10 cellular contexts compared by ENCODE assay signal in genomic region chr7:141663081-141663510, GRCh38. TPM values are rescaled to one million over a fixed set of nuclear protein-coding genes. Genes with fewer than 3 reads are reported as not detected.
A peak's percentile ranks its signal among the peaks of the same experiment; 100 is the strongest.
DNase-seq lines count a peak whose midpoint lies in the region; TF ChIP-seq lines count a peak whose summit lies in the region.
"Had no signal": no experiment of that assay in that cellular context is flagged by ENCODE, and none has a peak within 500 bp of the region (broad histone marks: within the 10 kb centered on the region; RNA-seq: fewer than 3 reads in every experiment).

No MANE protein-coding gene starts in this region.

- in situ Hi-C loops in transverse colon (cut with MboI; ENCODE audit: low pct_ligation_motif_present in 1 of 4, low pct_unique_long_range_greater_than_20kb in 1 of 4, low sequenced_read_pairs in 3 of 4) = loop anchor here in 1 of 4 donors (10.0 kb wide), 1 partner anchor 82 kb away; no protein-coding TSS in a partner anchor

- no peaks in the 10 kb centered on the region for H3K27me3 ChIP-seq in hepatocyte
- H3K27me3 ChIP-seq in transverse colon = no peaks in the 10 kb centered on the region

- no peak overlapping the region for H3K4me3 Mint-ChIP-seq in activated naive CD4-positive, alpha-beta T cell treated with anti-CD3 and anti-CD28 coated beads for 36 hours
- H3K4me3 Mint-ChIP-seq in activated T-helper 1 cell treated with anti-CD3 and anti-CD28 coated beads, Interleukin-12 subunit alpha, Interleukin-12 subunit beta, Interleukin-2, Interleukin-4 antibody, amounts not matched to agents 30 ng/mL and 10 ng/mL and 1 ng/mL, durations not matched to agents 14 hours and 24 hours and 36 hours = no peak overlapping the region

- CTCF ChIA-PET in activated naive CD4-positive, alpha-beta T cell treated with anti-CD3 and anti-CD28 coated beads for 36 hours (lab: Charles Lee) = interaction anchor here (0.8 to 1.5 kb wide), 2 partner anchors 9 to 173 kb away, joined by 4 read pairs; no protein-coding TSS in a partner anchor

- no peaks in the 10 kb centered on the region for H3K79me2 ChIP-seq in hepatocyte

- peaks cover 8% of the 10 kb centered on the region for H3K36me3 Mint-ChIP-seq in activated naive CD4-positive, alpha-beta T cell treated with anti-CD3 and anti-CD28 coated beads for 36 hours (ENCODE audit: low read depth)
- H3K36me3 Mint-ChIP-seq in activated T-helper 1 cell treated with anti-CD3 and anti-CD28 coated beads, Interleukin-12 subunit alpha, Interleukin-12 subunit beta, Interleukin-2, Interleukin-4 antibody, amounts not matched to agents 30 ng/mL and 10 ng/mL and 1 ng/mL, durations not matched to agents 14 hours and 24 hours and 36 hours (ENCODE audit: low read depth) = peaks cover 44% of the 10 kb centered on the region

- TF ChIP-seq EP300 in transverse colon (IDR thresholded peaks at IDR 0.05; ENCODE audit: low read depth) = no peak

- H2AFZ ChIP-seq in hepatocyte = no peak overlapping the region

- H3K27ac Mint-ChIP-seq in activated naive CD4-positive, alpha-beta T cell treated with anti-CD3 and anti-CD28 coated beads for 36 hours = peak overlapping the region; percentile 39
- peak overlapping the region; percentile 65 for H3K27ac Mint-ChIP-seq in activated T-helper 1 cell treated with anti-CD3 and anti-CD28 coated beads, Interleukin-12 subunit alpha, Interleukin-12 subunit beta, Interleukin-2, Interleukin-4 antibody, amounts not matched to agents 30 ng/mL and 10 ng/mL and 1 ng/mL, durations not matched to agents 14 hours and 24 hours and 36 hours

- peaks cover 7% of the 10 kb centered on the region for H3K4me1 Mint-ChIP-seq in activated naive CD4-positive, alpha-beta T cell treated with anti-CD3 and anti-CD28 coated beads for 36 hours (ENCODE audit: low read depth)
- H3K4me1 Mint-ChIP-seq in activated T-helper 1 cell treated with anti-CD3 and anti-CD28 coated beads, Interleukin-12 subunit alpha, Interleukin-12 subunit beta, Interleukin-2, Interleukin-4 antibody, amounts not matched to agents 30 ng/mL and 10 ng/mL and 1 ng/mL, durations not matched to agents 14 hours and 24 hours and 36 hours (ENCODE audit: low read depth) = peaks cover 41% of the 10 kb centered on the region

- H3K4me3 ChIP-seq in hepatocyte = no peak overlapping the region
- no peak overlapping the region for H3K4me3 ChIP-seq in transverse colon

- H3K27ac ChIP-seq in hepatocyte (peak overlapping the region; percentile 48), transverse colon (peak overlapping the region; percentile 63 to 80 (median 75))

- TF ChIP-seq CTCF in hepatocyte (IDR thresholded peaks at IDR 0.05; ENCODE audit: poor library complexity) (no peak), transverse colon (IDR thresholded peaks at IDR 0.05) (no peak)

- no peaks in the 10 kb centered on the region for H3K27me3 Mint-ChIP-seq in activated naive CD4-positive, alpha-beta T cell treated with anti-CD3 and anti-CD28 coated beads for 36 hours (ENCODE audit: low read depth)
- no peaks in the 10 kb centered on the region for H3K27me3 Mint-ChIP-seq in activated T-helper 1 cell treated with anti-CD3 and anti-CD28 coated beads, Interleukin-12 subunit alpha, Interleukin-12 subunit beta, Interleukin-2, Interleukin-4 antibody, amounts not matched to agents 30 ng/mL and 10 ng/mL and 1 ng/mL, durations not matched to agents 14 hours and 24 hours and 36 hours (ENCODE audit: insufficient read depth)

- TF ChIP-seq POLR2A in transverse colon (IDR thresholded peaks at IDR 0.05) = no peak

- H3K9me3 Mint-ChIP-seq in activated naive CD4-positive, alpha-beta T cell treated with anti-CD3 and anti-CD28 coated beads for 36 hours = no peaks in the 10 kb centered on the region
- H3K9me3 Mint-ChIP-seq in activated T-helper 1 cell treated with anti-CD3 and anti-CD28 coated beads, Interleukin-12 subunit alpha, Interleukin-12 subunit beta, Interleukin-2, Interleukin-4 antibody, amounts not matched to agents 30 ng/mL and 10 ng/mL and 1 ng/mL, durations not matched to agents 14 hours and 24 hours and 36 hours = no peaks in the 10 kb centered on the region

- H3K36me3 ChIP-seq in hepatocyte (replicated peaks; ENCODE audit: insufficient read depth, low read depth) = no peaks in the 10 kb centered on the region
- peaks cover 0 to 15% (median 5%) of the 10 kb centered on the region in 4 donors for H3K36me3 ChIP-seq in transverse colon

- no peak for DNase-seq in activated naive CD4-positive, alpha-beta T cell treated with anti-CD3 and anti-CD28 coated beads for 36 hours
- DNase-seq in activated naive CD4-positive, alpha-beta T cell (lab: John Stamatoyannopoulos, UW) = no peak
- no peak for DNase-seq in activated T-helper 1 cell treated with anti-CD3 and anti-CD28 coated beads, Interleukin-12 subunit alpha, Interleukin-12 subunit beta, Interleukin-2, Interleukin-4 antibody, amounts not matched to agents 30 ng/mL and 10 ng/mL and 1 ng/mL, durations not matched to agents 14 hours and 24 hours and 36 hours (ENCODE audit: low spot score)
- peak; percentile 23 for DNase-seq in hepatocyte (ENCODE audit: low spot score)
- DNase-seq in transverse colon = peak; percentile 77
- DNase-seq in DMS79 (lab: John Stamatoyannopoulos, UW) = no peak
- no peak for DNase-seq in stimulated activated CD4-positive, alpha-beta T cell treated with anti-CD3 and anti-CD28 coated beads, Interleukin-15, amount 100 ng/mL, for 24 hours
- DNase-seq in pons (ENCODE audit: low spot score) = no peak
- DNase-seq: NCI-H1417 had no signal

- H3K9me3 ChIP-seq in hepatocyte (ENCODE audit: low read depth) = no peaks in the 10 kb centered on the region
- H3K9me3 ChIP-seq in transverse colon = no peaks in the 10 kb centered on the region

- intact Hi-C loops in activated naive CD4-positive, alpha-beta T cell treated with anti-CD3 and anti-CD28 coated beads for 36 hours (cut with micrococcal nuclease) = no loop called here
- intact Hi-C loops in activated T-helper 1 cell treated with anti-CD3 and anti-CD28 coated beads, Interleukin-12 subunit alpha, Interleukin-12 subunit beta, Interleukin-2, Interleukin-4 antibody, amounts not matched to agents 30 ng/mL and 10 ng/mL and 1 ng/mL, durations not matched to agents 14 hours and 24 hours and 36 hours (cut with micrococcal nuclease) = no loop called here
- intact Hi-C loops in transverse colon (cut with DNase I; ENCODE audit: low total_unique reads) = no loop called here

- WGBS in hepatocyte (ENCODE audit: low lambda C conversion rate, missing lambda C conversion rate) = 59% methylated on average over 4 of the region's 4 CpGs
- 14 to 21% methylated on average over 2 to 4 of the region's 4 CpGs for WGBS in transverse colon (ENCODE audit: low coverage in 1 of 2), 2 donors

- no peaks in the 10 kb centered on the region for H3K9me2 ChIP-seq in hepatocyte (replicated peaks; ENCODE audit: insufficient read depth)

- H3K4me2 ChIP-seq in hepatocyte = no peak overlapping the region

- H3K4me1 ChIP-seq in hepatocyte (ENCODE audit: insufficient read depth) (no peaks in the 10 kb centered on the region), transverse colon (peaks cover 8 to 28% (median 26%) of the 10 kb centered on the region in 4 donors)

- no peaks in the 10 kb centered on the region for H4K20me1 ChIP-seq in hepatocyte (ENCODE audit: insufficient read depth, poor library complexity, severe bottlenecking)

RNA-seq across cellular contexts. Expression of gene DENND11, which starts 38.9 kb away (rescaled TPM):
- total RNA-seq in activated naive CD4-positive, alpha-beta T cell treated with anti-CD3 and anti-CD28 coated beads for 36 hours = 10 to 100 TPM; 29.8 to 30.7 TPM
- 31.3 and 33.5 TPM in 2 replicates for total RNA-seq in activated T-helper 1 cell treated with anti-CD3 and anti-CD28 coated beads, Interleukin-12 subunit alpha, Interleukin-12 subunit beta, Interleukin-2, Interleukin-4 antibody, amounts not matched to agents 30 ng/mL and 10 ng/mL and 1 ng/mL, durations not matched to agents 14 hours and 24 hours and 36 hours
- total RNA-seq in hepatocyte = 29.1 and 29.5 TPM in 2 replicates
- polyA plus RNA-seq in hepatocyte = 4.0 and 5.6 TPM in 2 replicates
- 10 to 100 TPM; 13.1 to 43.8 (median 30.7) TPM for total RNA-seq in transverse colon

RNA-seq across cellular contexts. Expression of gene WEE2, which starts 45.1 kb away (rescaled TPM):
- total RNA-seq in activated naive CD4-positive, alpha-beta T cell treated with anti-CD3 and anti-CD28 coated beads for 36 hours = not detected
- 0.10 and 0.12 TPM in 2 replicates for total RNA-seq in activated T-helper 1 cell treated with anti-CD3 and anti-CD28 coated beads, Interleukin-12 subunit alpha, Interleukin-12 subunit beta, Interleukin-2, Interleukin-4 antibody, amounts not matched to agents 30 ng/mL and 10 ng/mL and 1 ng/mL, durations not matched to agents 14 hours and 24 hours and 36 hours
- total RNA-seq in hepatocyte (3.6 and 3.7 TPM in 2 replicates), transverse colon (not detected)
- polyA plus RNA-seq in hepatocyte = 0.60 and 0.89 TPM in 2 replicates
- total RNA-seq: astrocyte had no signal

Comparison
In these comparisons a context has a peak if more than half of its experiments do, and no peak if none do; other contexts are left out.
1. DNase-seq: peak in hepatocyte (single experiment) and transverse colon (single experiment); none in activated naive CD4-positive, alpha-beta T cell treated with anti-CD3 and anti-CD28 coated beads for 36 hours (single experiment), activated naive CD4-positive, alpha-beta T cell (0 of 4), activated T-helper 1 cell treated with anti-CD3 and anti-CD28 coated beads, Interleukin-12 subunit alpha, Interleukin-12 subunit beta, Interleukin-2, Interleukin-4 antibody, amounts not matched to agents 30 ng/mL and 10 ng/mL and 1 ng/mL, durations not matched to agents 14 hours and 24 hours and 36 hours (single experiment), DMS79 (single experiment), stimulated activated CD4-positive, alpha-beta T cell treated with anti-CD3 and anti-CD28 coated beads, Interleukin-15, amount 100 ng/mL, for 24 hours (single experiment) and pons (single experiment).